Comparison of ENCODE assay signal across 2 cellular contexts in the genomic region with DNA sequence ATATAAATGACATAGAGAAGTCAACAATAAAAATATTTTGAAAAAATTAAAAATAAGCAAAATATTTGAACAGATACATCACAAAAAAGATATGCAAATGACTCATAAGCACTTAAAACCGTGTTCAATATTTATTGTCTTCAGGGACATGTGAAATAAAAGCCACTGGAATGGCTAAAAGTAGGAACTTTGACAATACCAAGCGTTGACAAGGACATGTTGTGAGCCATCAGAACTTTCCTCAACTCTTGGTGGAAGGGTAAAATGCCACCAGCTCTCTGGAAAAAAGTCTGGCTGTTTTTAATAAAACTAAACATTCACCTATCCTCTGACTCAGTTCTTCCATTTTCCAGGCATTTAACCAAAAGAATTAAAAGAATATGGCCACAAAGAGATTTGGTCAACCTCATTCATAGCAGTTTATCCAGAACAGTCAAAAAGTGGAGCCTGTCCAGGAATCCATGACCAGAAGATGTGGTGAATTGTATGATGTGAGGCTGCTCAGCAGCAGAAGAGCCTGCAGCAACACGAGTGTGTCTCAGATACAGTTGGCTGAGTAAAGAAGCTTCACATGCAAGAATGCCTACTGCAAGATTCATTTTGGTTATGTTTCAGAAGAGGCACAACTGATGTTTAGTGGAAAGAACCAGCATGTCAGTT.
TF ChIP-seq lines count a peak whose summit lies in the region.

No MANE protein-coding gene starts in this region.

TF ChIP-seq in HepG2, 621 proteins besides CTCF, POLR2A, EP300 and RAD21 (continued from another document):
- TF ChIP-seq, protein P1, sequence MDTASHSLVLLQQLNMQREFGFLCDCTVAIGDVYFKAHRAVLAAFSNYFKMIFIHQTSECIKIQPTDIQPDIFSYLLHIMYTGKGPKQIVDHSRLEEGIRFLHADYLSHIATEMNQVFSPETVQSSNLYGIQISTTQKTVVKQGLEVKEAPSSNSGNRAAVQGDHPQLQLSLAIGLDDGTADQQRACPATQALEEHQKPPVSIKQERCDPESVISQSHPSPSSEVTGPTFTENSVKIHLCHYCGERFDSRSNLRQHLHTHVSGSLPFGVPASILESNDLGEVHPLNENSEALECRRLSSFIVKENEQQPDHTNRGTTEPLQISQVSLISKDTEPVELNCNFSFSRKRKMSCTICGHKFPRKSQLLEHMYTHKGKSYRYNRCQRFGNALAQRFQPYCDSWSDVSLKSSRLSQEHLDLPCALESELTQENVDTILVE (CRISPR knock-in tag; IDR thresholded peaks at IDR 0.05) = no peak
TF ChIP-seq in HepG2: peak in this region for 1.

TF ChIP-seq in WTC11, 78 proteins besides CTCF, POLR2A, EP300 and RAD21 (continued from another document):
- TF ChIP-seq TEAD1 (CRISPR knock-in tag; IDR thresholded peaks at IDR 0.05) (no peak), ZNF232 (CRISPR knock-in tag; IDR thresholded peaks at IDR 0.05) (no peak), TP53 (CRISPR knock-in tag; IDR thresholded peaks at IDR 0.05) (no peak), OVOL2 (CRISPR knock-in tag; IDR thresholded peaks at IDR 0.05; ENCODE audit: borderline replicate concordance) (no peak), TCF7 (CRISPR knock-in tag; IDR thresholded peaks at IDR 0.05; ENCODE audit: low read depth) (no peak), GRHL2 (CRISPR knock-in tag; IDR thresholded peaks at IDR 0.05; ENCODE audit: insufficient replicate concordance, severe bottlenecking) (no peak)
- TF ChIP-seq, protein P2, sequence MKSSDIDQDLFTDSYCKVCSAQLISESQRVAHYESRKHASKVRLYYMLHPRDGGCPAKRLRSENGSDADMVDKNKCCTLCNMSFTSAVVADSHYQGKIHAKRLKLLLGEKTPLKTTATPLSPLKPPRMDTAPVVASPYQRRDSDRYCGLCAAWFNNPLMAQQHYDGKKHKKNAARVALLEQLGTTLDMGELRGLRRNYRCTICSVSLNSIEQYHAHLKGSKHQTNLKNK (CRISPR knock-in tag; IDR thresholded peaks at IDR 0.05) = no peak
- TF ChIP-seq, protein P3, sequence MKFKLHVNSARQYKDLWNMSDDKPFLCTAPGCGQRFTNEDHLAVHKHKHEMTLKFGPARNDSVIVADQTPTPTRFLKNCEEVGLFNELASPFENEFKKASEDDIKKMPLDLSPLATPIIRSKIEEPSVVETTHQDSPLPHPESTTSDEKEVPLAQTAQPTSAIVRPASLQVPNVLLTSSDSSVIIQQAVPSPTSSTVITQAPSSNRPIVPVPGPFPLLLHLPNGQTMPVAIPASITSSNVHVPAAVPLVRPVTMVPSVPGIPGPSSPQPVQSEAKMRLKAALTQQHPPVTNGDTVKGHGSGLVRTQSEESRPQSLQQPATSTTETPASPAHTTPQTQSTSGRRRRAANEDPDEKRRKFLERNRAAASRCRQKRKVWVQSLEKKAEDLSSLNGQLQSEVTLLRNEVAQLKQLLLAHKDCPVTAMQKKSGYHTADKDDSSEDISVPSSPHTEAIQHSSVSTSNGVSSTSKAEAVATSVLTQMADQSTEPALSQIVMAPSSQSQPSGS (CRISPR knock-in tag; IDR thresholded peaks at IDR 0.05; ENCODE audit: borderline replicate concordance, low read depth) = no peak
